ENCODE assay signal across 20 cellular contexts in genomic region chr19:6268382-6268771, GRCh38. TPM values are rescaled to one million over a fixed set of nuclear protein-coding genes. Genes with fewer than 3 reads are reported as not detected.
A peak's percentile ranks its signal among the peaks of the same experiment; 100 is the strongest.
DNase-seq lines count a peak whose midpoint lies in the region; ATAC-seq and TF ChIP-seq lines count a peak whose summit lies in the region.
"Had no signal": no experiment of that assay in that cellular context is flagged by ENCODE, and none has a peak within 500 bp of the region (broad histone marks: within the 10 kb centered on the region; RNA-seq: fewer than 3 reads in every experiment).

No MANE protein-coding gene starts in this region.

- H3K4me3 Mint-ChIP-seq in activated T-cell treated with anti-CD3 and anti-CD28 coated beads, Interleukin-2, amount 50 U/mL, for 72 hours: no peak overlapping the region
- H3K4me3 Mint-ChIP-seq in stimulated activated naive CD8-positive, alpha-beta T cell treated with anti-CD3 and anti-CD28 coated beads, Interleukin-15, amount 100 ng/mL, for 72 hours: no peak overlapping the region
- H3K4me3 Mint-ChIP-seq: memory B cell; naive thymus-derived CD4-positive, alpha-beta T cell; T-helper 1 cell treated with Interleukin-12 subunit alpha and Interleukin-12 subunit beta and Interleukin-4 antibody, amounts not matched to agents 30 μg/mL and 1 μg/mL, for 36 hours had no signal

- H3K27ac ChIP-seq in RWPE1 (peak overlapping the region; percentile 100), left lung (peak overlapping the region; percentile 13 to 30), uterus (no peak overlapping the region)

- H3K36me3 Mint-ChIP-seq in activated T-cell treated with anti-CD3 and anti-CD28 coated beads, Interleukin-2, amount 50 U/mL, for 72 hours (ENCODE audit: insufficient read depth in 2 of 2): peaks cover 3 to 15% of the 10 kb centered on the region in 2 donors

- H3K4me3 ChIP-seq in left lung: no peak overlapping the region
- no peak overlapping the region for H3K4me3 ChIP-seq in uterus

- no peaks in the 10 kb centered on the region for H3K9me3 Mint-ChIP-seq in activated T-cell treated with anti-CD3 and anti-CD28 coated beads, Interleukin-2, amount 50 U/mL, for 72 hours
- no peaks in the 10 kb centered on the region for H3K9me3 Mint-ChIP-seq in stimulated activated naive CD8-positive, alpha-beta T cell treated with anti-CD3 and anti-CD28 coated beads, Interleukin-15, amount 100 ng/mL, for 72 hours
- H3K9me3 Mint-ChIP-seq: memory B cell; naive thymus-derived CD4-positive, alpha-beta T cell; T-helper 1 cell treated with Interleukin-12 subunit alpha and Interleukin-12 subunit beta and Interleukin-4 antibody, amounts not matched to agents 30 μg/mL and 1 μg/mL, for 36 hours had no signal

- H3K27me3 ChIP-seq in left lung (no peaks in the 10 kb centered on the region), uterus (no peaks in the 10 kb centered on the region)

- CTCF ChIA-PET in RWPE1 (lab: Yijun Ruan, JAX): no interaction called here

- H3K36me3 ChIP-seq in left lung (peaks cover 0 to 61% of the 10 kb centered on the region in 2 donors), uterus (no peaks in the 10 kb centered on the region)

- peaks cover 10% of the 10 kb centered on the region for H3K4me1 Mint-ChIP-seq in activated T-cell treated with anti-CD3 and anti-CD28 coated beads, Interleukin-2, amount 50 U/mL, for 72 hours (ENCODE audit: low read depth)
- peaks cover 57% of the 10 kb centered on the region for H3K4me1 Mint-ChIP-seq in stimulated activated naive CD8-positive, alpha-beta T cell treated with anti-CD3 and anti-CD28 coated beads, Interleukin-15, amount 100 ng/mL, for 72 hours

- H3K4me1 ChIP-seq in left lung (peaks cover 44 to 81% of the 10 kb centered on the region in 2 donors), uterus (peaks cover 20 to 34% of the 10 kb centered on the region in 2 donors)

- ATAC-seq in activated T-cell treated with anti-CD3 and anti-CD28 coated beads, Interleukin-2, amount 50 U/mL, for 72 hours (replicated peaks in 1 of 2): no peak
- ATAC-seq in left lung: peak; percentile 51
- ATAC-seq in stimulated activated naive CD8-positive, alpha-beta T cell treated with anti-CD3 and anti-CD28 coated beads, Interleukin-15, amount 100 ng/mL, for 72 hours: no peak
- ATAC-seq: naive thymus-derived CD4-positive, alpha-beta T cell had no signal

- TF ChIP-seq CTCF in RWPE1 (conservative IDR thresholded peaks at IDR 0.05; ENCODE audit: low read depth): no peak
- no peak for TF ChIP-seq CTCF in left lung (IDR thresholded peaks at IDR 0.05)
- no peak for TF ChIP-seq CTCF in uterus (IDR thresholded peaks at IDR 0.05)

- H3K27me3 Mint-ChIP-seq in activated T-cell treated with anti-CD3 and anti-CD28 coated beads, Interleukin-2, amount 50 U/mL, for 72 hours (ENCODE audit: low read depth): no peaks in the 10 kb centered on the region
- no peaks in the 10 kb centered on the region for H3K27me3 Mint-ChIP-seq in stimulated activated naive CD8-positive, alpha-beta T cell treated with anti-CD3 and anti-CD28 coated beads, Interleukin-15, amount 100 ng/mL, for 72 hours
- H3K27me3 Mint-ChIP-seq: memory B cell; naive thymus-derived CD4-positive, alpha-beta T cell had no signal

- no peak for DNase-seq in activated T-cell treated with anti-CD3 and anti-CD28 coated beads, Interleukin-2, amount 50 U/mL, for 72 hours
- DNase-seq in activated T-cell treated with anti-CD3 and anti-CD28 coated beads, Interleukin-2, amount 50 U/mL, for 1 hour: no peak
- DNase-seq in RWPE1 (ENCODE audit: low spot score) (no peak), left lung (no peak), SIG-M5 treated with dmso at 0.1 percent for 504 hours (lab: John Stamatoyannopoulos, UW; ENCODE audit: unreplicated experiment) (no peak), uterus (no peak)
- no peak for DNase-seq in stimulated activated naive CD8-positive, alpha-beta T cell treated with anti-CD3 and anti-CD28 coated beads, Interleukin-15, amount 100 ng/mL, for 72 hours
- no peak for DNase-seq in activated CD8-positive, alpha-beta memory T cell treated with anti-CD3 and anti-CD28 coated beads for 24 hours
- DNase-seq: Calu3; central memory CD4-positive, alpha-beta T cell; foreskin melanocyte; HCEC 1CT; Kasumi-1; naive thymus-derived CD4-positive, alpha-beta T cell; NCI-H1048; NCI-H2029; small intestine; stimulated activated CD4-positive, alpha-beta T cell treated with anti-CD3 and anti-CD28 coated beads, Interleukin-4, amount 100 ng/mL, for 1 hour had no signal

- intact Hi-C loops in left lung (cut with DNase I) (no loop called here), uterus (cut with DNase I; ENCODE audit: low total_unique reads) (no loop called here)

- peak overlapping the region; percentile 74 for H3K27ac Mint-ChIP-seq in activated T-cell treated with anti-CD3 and anti-CD28 coated beads, Interleukin-2, amount 50 U/mL, for 72 hours
- H3K27ac Mint-ChIP-seq in stimulated activated naive CD8-positive, alpha-beta T cell treated with anti-CD3 and anti-CD28 coated beads, Interleukin-15, amount 100 ng/mL, for 72 hours: peak overlapping the region; percentile 2 to 13
- H3K27ac Mint-ChIP-seq: memory B cell; T-helper 1 cell treated with Interleukin-12 subunit alpha and Interleukin-12 subunit beta and Interleukin-4 antibody, amounts not matched to agents 30 μg/mL and 1 μg/mL, for 36 hours had no signal

- H3K9me3 ChIP-seq in left lung: no peaks in the 10 kb centered on the region
- H3K9me3 ChIP-seq in uterus: no peaks in the 10 kb centered on the region

- no peak for TF ChIP-seq POLR2A in uterus (IDR thresholded peaks at IDR 0.05)

- POLR2A ChIA-PET in RWPE1 (lab: Yijun Ruan, JAX; ENCODE audit: low non-redundant PET): no interaction called here

RNA-seq across cellular contexts. Expression of gene MLLT1, which starts 11.4 kb away (rescaled TPM):
- 10 to 100 TPM; 39.9 to 44.5 TPM for total RNA-seq in activated T-cell treated with anti-CD3 and anti-CD28 coated beads, Interleukin-2, amount 50 U/mL, for 72 hours
- total RNA-seq in left lung (10 to 100 TPM; 69.3 to 71.3 TPM), uterus (100 to 1,000 TPM in 1 of 4 donors, 10 to 100 TPM in 2, 1 to 10 TPM in 1; 5.9 to 103 (median 13.3) TPM)

Comparison
In these comparisons a context has a peak if more than half of its experiments do, and no peak if none do; other contexts are left out.
1. H3K27ac ChIP-seq: peak in RWPE1 (single experiment) and left lung (2 of 2); none in uterus (0 of 2).